ENCODE assay signal across 1 cellular context in the genomic region with DNA sequence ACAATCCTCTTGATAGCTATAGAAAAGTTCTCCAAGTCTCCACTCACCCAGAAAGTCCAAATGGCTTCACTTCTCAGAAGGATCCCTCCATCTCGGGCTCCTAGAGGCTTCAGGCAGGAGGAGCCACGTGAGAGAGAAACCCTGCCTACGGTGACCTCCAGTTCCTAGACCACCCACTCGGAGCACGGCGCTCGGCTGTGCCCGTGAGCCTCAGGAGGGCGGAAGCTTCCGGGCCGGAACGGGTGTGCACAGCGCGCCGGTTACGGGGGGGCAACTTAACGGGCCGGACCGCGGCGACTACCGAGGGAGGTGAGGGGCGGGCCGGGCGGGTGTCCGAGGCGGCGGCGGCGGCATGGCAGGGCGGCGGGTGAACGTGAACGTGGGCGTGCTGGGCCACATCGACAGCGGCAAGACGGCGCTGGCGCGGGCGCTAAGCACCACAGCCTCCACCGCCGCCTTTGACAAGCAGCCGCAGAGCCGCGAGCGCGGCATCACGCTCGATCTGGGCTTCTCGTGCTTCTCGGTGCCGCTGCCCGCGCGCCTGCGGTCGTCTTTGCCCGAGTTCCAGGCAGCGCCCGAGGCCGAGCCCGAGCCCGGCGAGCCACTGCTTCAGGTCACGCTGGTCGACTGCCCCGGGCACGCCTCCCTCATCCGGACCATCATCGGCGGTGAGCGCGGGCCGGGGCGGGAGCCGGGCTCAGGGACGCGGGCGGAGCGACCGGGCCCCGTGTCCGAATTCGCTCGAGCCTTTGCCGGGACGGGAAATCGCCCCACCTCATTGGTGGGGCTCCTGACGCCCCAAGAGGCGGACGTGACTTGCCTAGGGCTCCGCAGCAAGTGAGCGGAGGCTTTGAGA.
TF ChIP-seq lines count a peak whose summit lies in the region.

A gene with protein sequence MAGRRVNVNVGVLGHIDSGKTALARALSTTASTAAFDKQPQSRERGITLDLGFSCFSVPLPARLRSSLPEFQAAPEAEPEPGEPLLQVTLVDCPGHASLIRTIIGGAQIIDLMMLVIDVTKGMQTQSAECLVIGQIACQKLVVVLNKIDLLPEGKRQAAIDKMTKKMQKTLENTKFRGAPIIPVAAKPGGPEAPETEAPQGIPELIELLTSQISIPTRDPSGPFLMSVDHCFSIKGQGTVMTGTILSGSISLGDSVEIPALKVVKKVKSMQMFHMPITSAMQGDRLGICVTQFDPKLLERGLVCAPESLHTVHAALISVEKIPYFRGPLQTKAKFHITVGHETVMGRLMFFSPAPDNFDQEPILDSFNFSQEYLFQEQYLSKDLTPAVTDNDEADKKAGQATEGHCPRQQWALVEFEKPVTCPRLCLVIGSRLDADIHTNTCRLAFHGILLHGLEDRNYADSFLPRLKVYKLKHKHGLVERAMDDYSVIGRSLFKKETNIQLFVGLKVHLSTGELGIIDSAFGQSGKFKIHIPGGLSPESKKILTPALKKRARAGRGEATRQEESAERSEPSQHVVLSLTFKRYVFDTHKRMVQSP (plus strand): TSS at position 326 of the 856 bp plus-strand sequence. CDS start 27 bp downstream, at position 353.

TF ChIP-seq in HepG2, 621 proteins besides CTCF, POLR2A, EP300 and RAD21 (continued from another document and continues in another):
- TF ChIP-seq, protein P1, sequence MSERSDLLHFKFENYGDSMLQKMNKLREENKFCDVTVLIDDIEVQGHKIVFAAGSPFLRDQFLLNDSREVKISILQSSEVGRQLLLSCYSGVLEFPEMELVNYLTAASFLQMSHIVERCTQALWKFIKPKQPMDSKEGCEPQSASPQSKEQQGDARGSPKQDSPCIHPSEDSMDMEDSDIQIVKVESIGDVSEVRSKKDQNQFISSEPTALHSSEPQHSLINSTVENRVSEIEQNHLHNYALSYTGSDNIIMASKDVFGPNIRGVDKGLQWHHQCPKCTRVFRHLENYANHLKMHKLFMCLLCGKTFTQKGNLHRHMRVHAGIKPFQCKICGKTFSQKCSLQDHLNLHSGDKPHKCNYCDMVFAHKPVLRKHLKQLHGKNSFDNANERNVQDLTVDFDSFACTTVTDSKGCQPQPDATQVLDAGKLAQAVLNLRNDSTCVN (CRISPR knock-in tag; IDR thresholded peaks at IDR 0.05; ENCODE audit: borderline replicate concordance) = peak; percentile 90
- no peak for TF ChIP-seq ZC3H4 (CRISPR knock-in tag; IDR thresholded peaks at IDR 0.05; ENCODE audit: borderline replicate concordance)
- TF ChIP-seq FIP1L1 (IDR thresholded peaks at IDR 0.05; ENCODE audit: borderline replicate concordance, insufficient read depth, low read depth, low read length) = peak; percentile 81; the same call in 1 of the 2 replicates
- peak; percentile 93; the same call in 1 of the 2 replicates for TF ChIP-seq ZIK1 (CRISPR knock-in tag; IDR thresholded peaks at IDR 0.05; ENCODE audit: borderline replicate concordance, low read depth)
- peak; percentile 91 for TF ChIP-seq SPEN (CRISPR knock-in tag; IDR thresholded peaks at IDR 0.05; ENCODE audit: low read depth)
- TF ChIP-seq CENPT (CRISPR knock-in tag; IDR thresholded peaks at IDR 0.05; ENCODE audit: low read depth) = no peak
- TF ChIP-seq MIER2 (CRISPR knock-in tag; IDR thresholded peaks at IDR 0.05) = 0 out of 2 replicates have a peak, but pooled peaks have one; percentile 19
- no peak for TF ChIP-seq FOSL1 (CRISPR knock-in tag; IDR thresholded peaks at IDR 0.05; ENCODE audit: borderline replicate concordance)
- peak; percentile 82 for TF ChIP-seq POLR2G (IDR thresholded peaks at IDR 0.05; ENCODE audit: low read depth, low read length)
- TF ChIP-seq ZFP1 (CRISPR knock-in tag; IDR thresholded peaks at IDR 0.05) = 0 out of 2 replicates have a peak, but pooled peaks have one; percentile 55
- TF ChIP-seq EEA1 (CRISPR knock-in tag; IDR thresholded peaks at IDR 0.05; ENCODE audit: borderline replicate concordance) = peak; percentile 86; the same call in 1 of the 2 replicates
- 0 out of 2 replicates have a peak, but pooled peaks have one; percentile 34 for TF ChIP-seq ZNF136 (CRISPR knock-in tag; IDR thresholded peaks at IDR 0.05; ENCODE audit: low read depth)
- TF ChIP-seq TSC22D2 (CRISPR knock-in tag; IDR thresholded peaks at IDR 0.05; ENCODE audit: borderline replicate concordance) = peak; percentile 87; the same call in 1 of the 2 replicates
- peak; percentile 77 for TF ChIP-seq NFYC (CRISPR knock-in tag; IDR thresholded peaks at IDR 0.05)
- TF ChIP-seq ZNF670 (CRISPR knock-in tag; IDR thresholded peaks at IDR 0.05; ENCODE audit: borderline replicate concordance) = peak; percentile 62; the same call in 1 of the 2 replicates
- TF ChIP-seq SALL2 (CRISPR knock-in tag; IDR thresholded peaks at IDR 0.05) = peak; percentile 83; the same call in 1 of the 2 replicates
- TF ChIP-seq SAP130 (CRISPR knock-in tag; IDR thresholded peaks at IDR 0.05; ENCODE audit: low read depth) = peak; percentile 94
- no peak for TF ChIP-seq TCF7L2 (IDR thresholded peaks at IDR 0.05; ENCODE audit: low read depth, low read length)
- peak; percentile 65 for TF ChIP-seq HNF4A (CRISPR knock-in tag; IDR thresholded peaks at IDR 0.05)
- peak; percentile 98 for TF ChIP-seq KMT2A (CRISPR knock-in tag; IDR thresholded peaks at IDR 0.05)
- TF ChIP-seq, protein P2, sequence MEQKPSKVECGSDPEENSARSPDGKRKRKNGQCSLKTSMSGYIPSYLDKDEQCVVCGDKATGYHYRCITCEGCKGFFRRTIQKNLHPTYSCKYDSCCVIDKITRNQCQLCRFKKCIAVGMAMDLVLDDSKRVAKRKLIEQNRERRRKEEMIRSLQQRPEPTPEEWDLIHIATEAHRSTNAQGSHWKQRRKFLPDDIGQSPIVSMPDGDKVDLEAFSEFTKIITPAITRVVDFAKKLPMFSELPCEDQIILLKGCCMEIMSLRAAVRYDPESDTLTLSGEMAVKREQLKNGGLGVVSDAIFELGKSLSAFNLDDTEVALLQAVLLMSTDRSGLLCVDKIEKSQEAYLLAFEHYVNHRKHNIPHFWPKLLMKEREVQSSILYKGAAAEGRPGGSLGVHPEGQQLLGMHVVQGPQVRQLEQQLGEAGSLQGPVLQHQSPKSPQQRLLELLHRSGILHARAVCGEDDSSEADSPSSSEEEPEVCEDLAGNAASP (CRISPR knock-in tag; IDR thresholded peaks at IDR 0.05; ENCODE audit: borderline replicate concordance) = peak; percentile 62
- peak; percentile 56; the same call in 1 of the 2 replicates for TF ChIP-seq ZNF264 (CRISPR knock-in tag; IDR thresholded peaks at IDR 0.05)
- TF ChIP-seq, protein P3, sequence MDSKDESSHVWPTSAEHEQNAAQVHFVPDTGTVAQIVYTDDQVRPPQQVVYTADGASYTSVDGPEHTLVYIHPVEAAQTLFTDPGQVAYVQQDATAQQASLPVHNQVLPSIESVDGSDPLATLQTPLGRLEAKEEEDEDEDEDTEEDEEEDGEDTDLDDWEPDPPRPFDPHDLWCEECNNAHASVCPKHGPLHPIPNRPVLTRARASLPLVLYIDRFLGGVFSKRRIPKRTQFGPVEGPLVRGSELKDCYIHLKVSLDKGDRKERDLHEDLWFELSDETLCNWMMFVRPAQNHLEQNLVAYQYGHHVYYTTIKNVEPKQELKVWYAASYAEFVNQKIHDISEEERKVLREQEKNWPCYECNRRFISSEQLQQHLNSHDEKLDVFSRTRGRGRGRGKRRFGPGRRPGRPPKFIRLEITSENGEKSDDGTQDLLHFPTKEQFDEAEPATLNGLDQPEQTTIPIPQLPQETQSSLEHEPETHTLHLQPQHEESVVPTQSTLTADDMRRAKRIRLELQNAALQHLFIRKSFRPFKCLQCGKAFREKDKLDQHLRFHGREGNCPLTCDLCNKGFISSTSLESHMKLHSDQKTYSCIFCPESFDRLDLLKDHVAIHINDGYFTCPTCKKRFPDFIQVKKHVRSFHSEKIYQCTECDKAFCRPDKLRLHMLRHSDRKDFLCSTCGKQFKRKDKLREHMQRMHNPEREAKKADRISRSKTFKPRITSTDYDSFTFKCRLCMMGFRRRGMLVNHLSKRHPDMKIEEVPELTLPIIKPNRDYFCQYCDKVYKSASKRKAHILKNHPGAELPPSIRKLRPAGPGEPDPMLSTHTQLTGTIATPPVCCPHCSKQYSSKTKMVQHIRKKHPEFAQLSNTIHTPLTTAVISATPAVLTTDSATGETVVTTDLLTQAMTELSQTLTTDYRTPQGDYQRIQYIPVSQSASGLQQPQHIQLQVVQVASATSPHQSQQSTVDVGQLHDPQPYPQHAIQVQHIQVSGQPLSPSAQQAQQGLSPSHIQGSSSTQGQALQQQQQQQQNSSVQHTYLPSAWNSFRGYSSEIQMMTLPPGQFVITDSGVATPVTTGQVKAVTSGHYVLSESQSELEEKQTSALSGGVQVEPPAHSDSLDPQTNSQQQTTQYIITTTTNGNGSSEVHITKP (CRISPR knock-in tag; IDR thresholded peaks at IDR 0.05; ENCODE audit: low read depth) = peak; percentile 57; the same call in 1 of the 2 replicates
- 0 out of 2 replicates have a peak, but pooled peaks have one; percentile 34 for TF ChIP-seq ZNF678 (CRISPR knock-in tag; IDR thresholded peaks at IDR 0.05)
- TF ChIP-seq TGIF2 (CRISPR knock-in tag; IDR thresholded peaks at IDR 0.05) = peak; percentile 87
- peak; percentile 97 for TF ChIP-seq TARDBP (CRISPR knock-in tag; IDR thresholded peaks at IDR 0.05)
- TF ChIP-seq ELF1 (CRISPR knock-in tag; IDR thresholded peaks at IDR 0.05) = peak; percentile 90
- peak; percentile 67; the same call in 1 of the 2 replicates for TF ChIP-seq ZBTB3 (CRISPR knock-in tag; IDR thresholded peaks at IDR 0.05; ENCODE audit: borderline replicate concordance, low read depth)
- peak; percentile 27; the same call in 1 of the 2 replicates for TF ChIP-seq ZNF143 (CRISPR knock-in tag; IDR thresholded peaks at IDR 0.05)
- TF ChIP-seq ZNF317 (CRISPR knock-in tag; IDR thresholded peaks at IDR 0.05) = 0 out of 2 replicates have a peak, but pooled peaks have one; percentile 39
- TF ChIP-seq, protein P4, sequence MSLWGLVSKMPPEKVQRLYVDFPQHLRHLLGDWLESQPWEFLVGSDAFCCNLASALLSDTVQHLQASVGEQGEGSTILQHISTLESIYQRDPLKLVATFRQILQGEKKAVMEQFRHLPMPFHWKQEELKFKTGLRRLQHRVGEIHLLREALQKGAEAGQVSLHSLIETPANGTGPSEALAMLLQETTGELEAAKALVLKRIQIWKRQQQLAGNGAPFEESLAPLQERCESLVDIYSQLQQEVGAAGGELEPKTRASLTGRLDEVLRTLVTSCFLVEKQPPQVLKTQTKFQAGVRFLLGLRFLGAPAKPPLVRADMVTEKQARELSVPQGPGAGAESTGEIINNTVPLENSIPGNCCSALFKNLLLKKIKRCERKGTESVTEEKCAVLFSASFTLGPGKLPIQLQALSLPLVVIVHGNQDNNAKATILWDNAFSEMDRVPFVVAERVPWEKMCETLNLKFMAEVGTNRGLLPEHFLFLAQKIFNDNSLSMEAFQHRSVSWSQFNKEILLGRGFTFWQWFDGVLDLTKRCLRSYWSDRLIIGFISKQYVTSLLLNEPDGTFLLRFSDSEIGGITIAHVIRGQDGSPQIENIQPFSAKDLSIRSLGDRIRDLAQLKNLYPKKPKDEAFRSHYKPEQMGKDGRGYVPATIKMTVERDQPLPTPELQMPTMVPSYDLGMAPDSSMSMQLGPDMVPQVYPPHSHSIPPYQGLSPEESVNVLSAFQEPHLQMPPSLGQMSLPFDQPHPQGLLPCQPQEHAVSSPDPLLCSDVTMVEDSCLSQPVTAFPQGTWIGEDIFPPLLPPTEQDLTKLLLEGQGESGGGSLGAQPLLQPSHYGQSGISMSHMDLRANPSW (CRISPR knock-in tag; IDR thresholded peaks at IDR 0.05; ENCODE audit: borderline replicate concordance) = no peak; the same call in 1 of the 2 replicates
- TF ChIP-seq NCOA1 (CRISPR knock-in tag; IDR thresholded peaks at IDR 0.05) = peak; percentile 79
- TF ChIP-seq HNRNPUL1 (IDR thresholded peaks at IDR 0.05; ENCODE audit: low read depth, low read length) = no peak; the same call in 1 of the 2 replicates
- no peak for TF ChIP-seq KLF11 (CRISPR knock-in tag; IDR thresholded peaks at IDR 0.05)
- no peak for TF ChIP-seq MBD4 (IDR thresholded peaks at IDR 0.05; ENCODE audit: borderline replicate concordance, low read length)
- TF ChIP-seq, protein P5, sequence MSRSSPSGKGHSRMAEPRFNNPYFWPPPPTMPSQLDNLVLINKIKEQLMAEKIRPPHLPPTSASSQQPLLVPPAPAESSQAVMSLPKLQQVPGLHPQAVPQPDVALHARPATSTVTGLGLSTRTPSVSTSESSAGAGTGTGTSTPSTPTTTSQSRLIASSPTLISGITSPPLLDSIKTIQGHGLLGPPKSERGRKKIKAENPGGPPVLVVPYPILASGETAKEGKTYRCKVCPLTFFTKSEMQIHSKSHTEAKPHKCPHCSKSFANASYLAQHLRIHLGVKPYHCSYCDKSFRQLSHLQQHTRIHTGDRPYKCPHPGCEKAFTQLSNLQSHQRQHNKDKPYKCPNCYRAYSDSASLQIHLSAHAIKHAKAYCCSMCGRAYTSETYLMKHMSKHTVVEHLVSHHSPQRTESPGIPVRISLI (CRISPR knock-in tag; IDR thresholded peaks at IDR 0.05; ENCODE audit: borderline replicate concordance) = peak; percentile 32; the same call in 1 of the 2 replicates
- no peak for TF ChIP-seq FOXA1 (IDR thresholded peaks at IDR 0.05)
- peak; percentile 45 for TF ChIP-seq FOXA1 (CRISPR knock-in tag; IDR thresholded peaks at IDR 0.05)
- TF ChIP-seq PRMT3 (CRISPR knock-in tag; IDR thresholded peaks at IDR 0.05; ENCODE audit: borderline replicate concordance, low read depth) = no peak
- peak; percentile 85 for TF ChIP-seq KLF6 (CRISPR knock-in tag; IDR thresholded peaks at IDR 0.05)
- peak; percentile 80 for TF ChIP-seq SP2 (CRISPR knock-in tag; IDR thresholded peaks at IDR 0.05)
